ENCODE assay signal across 9 cellular contexts in the genomic region with DNA sequence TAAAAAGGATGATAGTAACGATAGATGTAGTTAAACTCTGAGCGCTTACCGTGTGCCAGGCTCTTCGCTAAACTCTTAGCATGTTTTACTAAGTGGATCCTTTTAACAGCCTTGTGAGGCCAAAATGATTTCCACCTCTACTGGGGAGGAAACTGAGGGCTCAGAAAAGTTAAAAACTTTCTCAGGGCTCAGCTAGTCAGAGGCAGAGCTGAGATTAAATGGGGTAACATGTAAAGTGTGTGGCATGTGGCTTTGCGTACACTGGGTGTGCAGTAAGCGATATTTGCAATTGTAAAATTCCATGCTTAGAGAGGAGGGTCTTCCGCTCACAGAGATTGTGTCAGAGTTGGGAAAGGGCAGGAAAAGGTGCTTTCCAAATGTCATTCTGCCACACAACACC. TPM values are rescaled to one million over a fixed set of nuclear protein-coding genes. Genes with fewer than 3 reads are reported as not detected.
A peak's percentile ranks its signal among the peaks of the same experiment; 100 is the strongest.
DNase-seq lines count a peak whose midpoint lies in the region; ATAC-seq and TF ChIP-seq lines count a peak whose summit lies in the region.
"Had no signal": no experiment of that assay in that cellular context is flagged by ENCODE, and none has a peak within 500 bp of the region (broad histone marks: within the 10 kb centered on the region; RNA-seq: fewer than 3 reads in every experiment).

No MANE protein-coding gene starts in this region.

- H3K14ac ChIP-seq in trophoblast cell (ENCODE audit: low read length), result no peak overlapping the region

- H3K36me3 ChIP-seq in ES-I3 (ENCODE audit: insufficient read depth, low read length) (peaks cover 2% of the 10 kb centered on the region; the same call in 1 of the 2 replicates), Panc1 (ENCODE audit: control insufficient read depth, insufficient read depth, low read length) (peaks cover 23% of the 10 kb centered on the region), trophoblast cell (ENCODE audit: control insufficient read depth in 1 of 2, insufficient read depth in 2 of 2, low read length in 2 of 2) (peaks cover 41 to 48% of the 10 kb centered on the region in 2 experiments)

- H3K23ac ChIP-seq in trophoblast cell (ENCODE audit: low read length), result no peak overlapping the region

- peak overlapping the region; percentile 91 for H3K4me2 ChIP-seq in trophoblast cell (ENCODE audit: low read length)

- in situ Hi-C loops in Panc1 (cut with HindIII; ENCODE audit: low pct_unique_long_range_greater_than_20kb, low sequenced_read_pairs), result no loop called here

- H4K12ac ChIP-seq in trophoblast cell (ENCODE audit: low read depth, low read length), result no peak overlapping the region

- H3K9me3 ChIP-seq in ES-I3 (ENCODE audit: control insufficient read depth, insufficient read depth, low read length) (no peaks in the 10 kb centered on the region), Panc1 (ENCODE audit: control insufficient read depth, insufficient read depth, low read depth, low read length) (no peaks in the 10 kb centered on the region), trophoblast cell (ENCODE audit: insufficient read depth, low read depth, low read length) (peaks cover 1% of the 10 kb centered on the region)

- no TSS peak for BruUV-seq in Panc1 (replicated peaks; lab: Mats Ljungman, UMichigan)

- H3K79me1 ChIP-seq in trophoblast cell (ENCODE audit: low read length), result peaks cover 15% of the 10 kb centered on the region

- TF ChIP-seq CTCF in Panc1 (IDR thresholded peaks at IDR 0.05) (no peak), epithelial cell of proximal tubule (conservative IDR thresholded peaks at IDR 0.05; ENCODE audit: low read depth, low read length) (no peak)

- no peak overlapping the region for H2BK12ac ChIP-seq in trophoblast cell (ENCODE audit: low read length)

- WGBS in trophoblast cell (ENCODE audit: extremely low coverage, insufficient coverage, insufficient read length), result no CpG with 5 or more reads among the region's 7 CpGs

- no peak overlapping the region for H2AFZ ChIP-seq in trophoblast cell (ENCODE audit: insufficient read depth, low read length, poor library complexity)

- no peak overlapping the region for H2AK5ac ChIP-seq in trophoblast cell (ENCODE audit: low read length)

- peaks cover 18% of the 10 kb centered on the region for H3K4me1 ChIP-seq in ES-I3 (ENCODE audit: insufficient read depth, low read length)
- peaks cover 36% of the 10 kb centered on the region for H3K4me1 ChIP-seq in Panc1 (ENCODE audit: control insufficient read depth, insufficient read depth, low read length)
- H3K4me1 ChIP-seq in trophoblast cell (ENCODE audit: control insufficient read depth in 1 of 2, insufficient read depth in 2 of 2, low read length in 2 of 2), result peaks cover 3 to 10% of the 10 kb centered on the region in 2 experiments

- POLR2A ChIA-PET in Panc1 (lab: Charles Lee), result interaction anchor here (0.7 to 0.8 kb wide), 2 partner anchors 11 to 13 kb away, joined by 3 to 4 read pairs; no protein-coding TSS in a partner anchor

- intact Hi-C loops in Panc1 (cut with micrococcal nuclease; ENCODE audit: unreplicated experiment), result no loop called here

- H3K4me3 ChIP-seq in Panc1 (ENCODE audit: low read depth in 2 of 2, low read length in 2 of 2) (peak overlapping the region; percentile 72 to 85), epithelial cell of proximal tubule (ENCODE audit: low read depth, low read length) (peak overlapping the region; percentile 87), trophoblast cell (ENCODE audit: low read depth, low read length) (no peak overlapping the region)

- no peak overlapping the region for H3K18ac ChIP-seq in trophoblast cell (ENCODE audit: low read length)

- H3K27me3 ChIP-seq in Panc1 (ENCODE audit: control insufficient read depth, insufficient read depth, low read length) (no peaks in the 10 kb centered on the region), trophoblast cell (ENCODE audit: insufficient read depth, low read length) (no peaks in the 10 kb centered on the region)

- no peak for DNase-seq in Panc1 (ENCODE audit: low read depth, low spot score)
- DNase-seq in epithelial cell of proximal tubule (ENCODE audit: low read depth), result no peak
- DNase-seq in trophoblast cell, result no peak
- no peak for DNase-seq in GF-D8 (lab: John Stamatoyannopoulos, UW)
- DNase-seq in SKM-1 treated with dmso at 0.1 percent for 144 hours (lab: John Stamatoyannopoulos, UW; ENCODE audit: unreplicated experiment), result no peak
- DNase-seq in NCI-H524 (lab: John Stamatoyannopoulos, UW), result no peak
- DNase-seq: NCI-H345 had no signal

- H4K91ac ChIP-seq in trophoblast cell (ENCODE audit: low read depth, low read length), result no peak overlapping the region

- H3K4ac ChIP-seq in trophoblast cell (ENCODE audit: low read depth, low read length), result peak overlapping the region; percentile 99

- peaks cover 48% of the 10 kb centered on the region for H3K79me2 ChIP-seq in trophoblast cell (ENCODE audit: control insufficient read depth, insufficient read depth, low read length, poor library complexity)

- H2BK5ac ChIP-seq in trophoblast cell (ENCODE audit: low read depth, low read length, poor library complexity), result no peak overlapping the region

- H3K9ac ChIP-seq in ES-I3 (ENCODE audit: low read depth, low read length), result peak overlapping the region; percentile 84
- no peak overlapping the region for H3K9ac ChIP-seq in trophoblast cell (ENCODE audit: low read length)

- CTCF ChIA-PET in Panc1 (lab: Charles Lee), result interaction anchor here (0.6 kb wide), 1 partner anchor 12 kb away, joined by 10 read pairs; no protein-coding TSS in a partner anchor

- H4K8ac ChIP-seq in trophoblast cell (ENCODE audit: low read depth, low read length), result no peak overlapping the region

- no peak overlapping the region for H2BK120ac ChIP-seq in trophoblast cell (ENCODE audit: insufficient read depth, low read length, poor library complexity)

- no peak for ATAC-seq in Panc1
- ATAC-seq in GM18909 (IDR thresholded peaks at IDR 0.05; ENCODE audit: poor library complexity, unreplicated experiment), result no peak

- H3K27ac ChIP-seq in Panc1 (ENCODE audit: low read length) (peak overlapping the region; percentile 99), trophoblast cell (ENCODE audit: low read depth, low read length) (no peak overlapping the region)

RNA-seq across cellular contexts. Expression of gene U2AF2, which starts 1.7 kb away (rescaled TPM):
- total RNA-seq in Panc1 (2021; ENCODE audit: unreplicated experiment) (545 TPM), epithelial cell of proximal tubule (142 and 205 TPM in 2 replicates)
- polyA plus RNA-seq in Panc1 (2012; ENCODE audit: insufficient read length), result 761 TPM
- 128 and 132 TPM in 2 replicates for polyA plus RNA-seq in trophoblast cell (2013)

RNA-seq across cellular contexts. Expression of gene CCDC106, which starts 8.5 kb away (rescaled TPM):
- total RNA-seq in Panc1 (2021; ENCODE audit: unreplicated experiment), result 47.8 TPM
- polyA plus RNA-seq in Panc1 (2012; ENCODE audit: insufficient read length), result 101 TPM
- 10.2 and 17.9 TPM in 2 replicates for total RNA-seq in epithelial cell of proximal tubule
- polyA plus RNA-seq in trophoblast cell (2013), result 14.4 and 14.6 TPM in 2 replicates

RNA-seq across cellular contexts. Expression of gene ZNF581, which starts 13.1 kb away (rescaled TPM):
- total RNA-seq in Panc1 (2021; ENCODE audit: unreplicated experiment) (39.0 TPM), epithelial cell of proximal tubule (27.2 and 29.2 TPM in 2 replicates)
- 42.2 TPM for polyA plus RNA-seq in Panc1 (2012; ENCODE audit: insufficient read length)
- polyA plus RNA-seq in trophoblast cell (2013), result 27.4 and 27.9 TPM in 2 replicates

RNA-seq across cellular contexts. Expression of gene ZNF580, which starts 15.8 kb away (rescaled TPM):
- total RNA-seq in Panc1 (2021; ENCODE audit: unreplicated experiment), result 58.0 TPM
- 91.5 TPM for polyA plus RNA-seq in Panc1 (2012; ENCODE audit: insufficient read length)
- 10.6 and 10.8 TPM in 2 replicates for total RNA-seq in epithelial cell of proximal tubule
- polyA plus RNA-seq in trophoblast cell (2013), result 24.2 and 24.6 TPM in 2 replicates

RNA-seq across cellular contexts. Expression of gene EPN1, which starts 18.5 kb away (rescaled TPM):
- total RNA-seq in Panc1 (2021; ENCODE audit: unreplicated experiment), result 361 TPM
- 697 TPM for polyA plus RNA-seq in Panc1 (2012; ENCODE audit: insufficient read length)
- 102 and 151 TPM in 2 replicates for total RNA-seq in epithelial cell of proximal tubule
- polyA plus RNA-seq in trophoblast cell (2013), result 99.8 and 104 TPM in 2 replicates
